1 cellular context compared by ENCODE assay signal in the genomic region with DNA sequence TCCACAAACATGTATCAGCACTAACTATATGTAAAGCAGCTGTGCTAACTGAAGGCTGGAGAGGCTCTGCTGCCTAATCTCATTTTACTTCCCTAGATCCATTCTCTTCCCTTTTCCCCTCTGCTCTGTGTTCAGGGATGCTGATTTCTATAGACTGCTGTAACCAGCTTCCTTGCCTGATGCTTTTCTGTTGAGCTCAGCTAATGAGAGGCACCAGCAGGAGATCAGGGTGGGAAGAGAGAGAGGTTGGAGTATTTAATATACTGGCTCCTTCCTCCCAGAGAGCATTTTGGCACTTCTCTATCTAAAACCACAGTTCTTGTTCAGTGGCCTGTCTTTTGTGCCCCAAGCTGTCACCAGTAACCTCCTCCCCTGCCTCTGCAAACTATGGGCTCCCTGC.
TF ChIP-seq lines count a peak whose summit lies in the region.

No MANE protein-coding gene starts in this region.

TF ChIP-seq in WTC11, 78 proteins besides CTCF, POLR2A, EP300 and RAD21:
- TF ChIP-seq NR2C2 (CRISPR knock-in tag; IDR thresholded peaks at IDR 0.05) (no peak), GTF2I (CRISPR knock-in tag; conservative IDR thresholded peaks at IDR 0.05) (no peak), FOXJ3 (CRISPR knock-in tag; IDR thresholded peaks at IDR 0.05; ENCODE audit: borderline replicate concordance) (no peak), SMAD3 (CRISPR knock-in tag; IDR thresholded peaks at IDR 0.05; ENCODE audit: borderline replicate concordance) (no peak), KAT7 (CRISPR knock-in tag; IDR thresholded peaks at IDR 0.05; ENCODE audit: borderline replicate concordance) (no peak), CREB1 (CRISPR knock-in tag; IDR thresholded peaks at IDR 0.05) (no peak), HMGA2 (CRISPR knock-in tag; IDR thresholded peaks at IDR 0.05) (no peak)
- TF ChIP-seq, protein P1, sequence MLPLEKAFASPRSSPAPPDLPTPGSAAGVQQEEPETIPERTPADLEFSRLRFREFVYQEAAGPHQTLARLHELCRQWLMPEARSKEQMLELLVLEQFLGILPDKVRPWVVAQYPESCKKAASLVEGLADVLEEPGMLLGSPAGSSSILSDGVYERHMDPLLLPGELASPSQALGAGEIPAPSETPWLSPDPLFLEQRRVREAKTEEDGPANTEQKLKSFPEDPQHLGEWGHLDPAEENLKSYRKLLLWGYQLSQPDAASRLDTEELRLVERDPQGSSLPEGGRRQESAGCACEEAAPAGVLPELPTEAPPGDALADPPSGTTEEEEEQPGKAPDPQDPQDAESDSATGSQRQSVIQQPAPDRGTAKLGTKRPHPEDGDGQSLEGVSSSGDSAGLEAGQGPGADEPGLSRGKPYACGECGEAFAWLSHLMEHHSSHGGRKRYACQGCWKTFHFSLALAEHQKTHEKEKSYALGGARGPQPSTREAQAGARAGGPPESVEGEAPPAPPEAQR (CRISPR knock-in tag; IDR thresholded peaks at IDR 0.05), result no peak
- TF ChIP-seq, protein P2, sequence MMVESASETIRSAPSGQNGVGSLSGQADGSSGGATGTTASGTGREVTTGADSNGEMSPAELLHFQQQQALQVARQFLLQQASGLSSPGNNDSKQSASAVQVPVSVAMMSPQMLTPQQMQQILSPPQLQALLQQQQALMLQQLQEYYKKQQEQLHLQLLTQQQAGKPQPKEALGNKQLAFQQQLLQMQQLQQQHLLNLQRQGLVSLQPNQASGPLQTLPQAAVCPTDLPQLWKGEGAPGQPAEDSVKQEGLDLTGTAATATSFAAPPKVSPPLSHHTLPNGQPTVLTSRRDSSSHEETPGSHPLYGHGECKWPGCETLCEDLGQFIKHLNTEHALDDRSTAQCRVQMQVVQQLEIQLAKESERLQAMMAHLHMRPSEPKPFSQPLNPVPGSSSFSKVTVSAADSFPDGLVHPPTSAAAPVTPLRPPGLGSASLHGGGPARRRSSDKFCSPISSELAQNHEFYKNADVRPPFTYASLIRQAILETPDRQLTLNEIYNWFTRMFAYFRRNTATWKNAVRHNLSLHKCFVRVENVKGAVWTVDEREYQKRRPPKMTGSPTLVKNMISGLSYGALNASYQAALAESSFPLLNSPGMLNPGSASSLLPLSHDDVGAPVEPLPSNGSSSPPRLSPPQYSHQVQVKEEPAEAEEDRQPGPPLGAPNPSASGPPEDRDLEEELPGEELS (CRISPR knock-in tag; IDR thresholded peaks at IDR 0.05), result no peak
- TF ChIP-seq, protein P3, sequence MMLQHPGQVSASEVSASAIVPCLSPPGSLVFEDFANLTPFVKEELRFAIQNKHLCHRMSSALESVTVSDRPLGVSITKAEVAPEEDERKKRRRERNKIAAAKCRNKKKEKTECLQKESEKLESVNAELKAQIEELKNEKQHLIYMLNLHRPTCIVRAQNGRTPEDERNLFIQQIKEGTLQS (CRISPR knock-in tag; conservative IDR thresholded peaks at IDR 0.05), result no peak
